Comparison of ENCODE assay signal across 1 cellular context in genomic region chr15:25787855-25788521, GRCh38.
TF ChIP-seq lines count a peak whose summit lies in the region.

No MANE protein-coding gene starts in this region.

TF ChIP-seq in HepG2, 621 proteins besides CTCF, POLR2A, EP300 and RAD21 (continued from another document and continues in another):
- TF ChIP-seq NAIF1 (CRISPR knock-in tag; IDR thresholded peaks at IDR 0.05; ENCODE audit: borderline replicate concordance) (no peak), TEAD2 (CRISPR knock-in tag; IDR thresholded peaks at IDR 0.05) (no peak), JUNB (CRISPR knock-in tag; IDR thresholded peaks at IDR 0.05; ENCODE audit: borderline replicate concordance) (peak; percentile 59; the same call in 1 of the 2 replicates), ZNF709 (CRISPR knock-in tag; IDR thresholded peaks at IDR 0.05) (no peak), YEATS2 (CRISPR knock-in tag; IDR thresholded peaks at IDR 0.05; ENCODE audit: borderline replicate concordance) (no peak), SOX5 (CRISPR knock-in tag; IDR thresholded peaks at IDR 0.05; ENCODE audit: borderline replicate concordance) (0 out of 2 replicates have a peak, but pooled peaks have one; percentile 29), ZSCAN30 (CRISPR knock-in tag; IDR thresholded peaks at IDR 0.05) (no peak), SATB2 (CRISPR knock-in tag; IDR thresholded peaks at IDR 0.05) (no peak), ZNF24 (IDR thresholded peaks at IDR 0.05) (no peak), ZNF282 (IDR thresholded peaks at IDR 0.05; ENCODE audit: partially characterized antibody) (no peak), ZNF781 (CRISPR knock-in tag; IDR thresholded peaks at IDR 0.05; ENCODE audit: borderline replicate concordance, not compliant biosample characterization) (no peak), E2F2 (CRISPR knock-in tag; IDR thresholded peaks at IDR 0.05; ENCODE audit: borderline replicate concordance) (no peak), PAXIP1 (CRISPR knock-in tag; conservative IDR thresholded peaks at IDR 0.05) (peak; percentile 46; the same call in 1 of the 2 replicates), PHF20 (CRISPR knock-in tag; IDR thresholded peaks at IDR 0.05) (no peak), DNMT1 (CRISPR knock-in tag; IDR thresholded peaks at IDR 0.05) (no peak), ZNF558 (CRISPR knock-in tag; IDR thresholded peaks at IDR 0.05; ENCODE audit: borderline replicate concordance) (no peak), RBM22 (optimal IDR thresholded peaks at IDR 0.05; ENCODE audit: low read length) (no peak)
- TF ChIP-seq, protein P1, sequence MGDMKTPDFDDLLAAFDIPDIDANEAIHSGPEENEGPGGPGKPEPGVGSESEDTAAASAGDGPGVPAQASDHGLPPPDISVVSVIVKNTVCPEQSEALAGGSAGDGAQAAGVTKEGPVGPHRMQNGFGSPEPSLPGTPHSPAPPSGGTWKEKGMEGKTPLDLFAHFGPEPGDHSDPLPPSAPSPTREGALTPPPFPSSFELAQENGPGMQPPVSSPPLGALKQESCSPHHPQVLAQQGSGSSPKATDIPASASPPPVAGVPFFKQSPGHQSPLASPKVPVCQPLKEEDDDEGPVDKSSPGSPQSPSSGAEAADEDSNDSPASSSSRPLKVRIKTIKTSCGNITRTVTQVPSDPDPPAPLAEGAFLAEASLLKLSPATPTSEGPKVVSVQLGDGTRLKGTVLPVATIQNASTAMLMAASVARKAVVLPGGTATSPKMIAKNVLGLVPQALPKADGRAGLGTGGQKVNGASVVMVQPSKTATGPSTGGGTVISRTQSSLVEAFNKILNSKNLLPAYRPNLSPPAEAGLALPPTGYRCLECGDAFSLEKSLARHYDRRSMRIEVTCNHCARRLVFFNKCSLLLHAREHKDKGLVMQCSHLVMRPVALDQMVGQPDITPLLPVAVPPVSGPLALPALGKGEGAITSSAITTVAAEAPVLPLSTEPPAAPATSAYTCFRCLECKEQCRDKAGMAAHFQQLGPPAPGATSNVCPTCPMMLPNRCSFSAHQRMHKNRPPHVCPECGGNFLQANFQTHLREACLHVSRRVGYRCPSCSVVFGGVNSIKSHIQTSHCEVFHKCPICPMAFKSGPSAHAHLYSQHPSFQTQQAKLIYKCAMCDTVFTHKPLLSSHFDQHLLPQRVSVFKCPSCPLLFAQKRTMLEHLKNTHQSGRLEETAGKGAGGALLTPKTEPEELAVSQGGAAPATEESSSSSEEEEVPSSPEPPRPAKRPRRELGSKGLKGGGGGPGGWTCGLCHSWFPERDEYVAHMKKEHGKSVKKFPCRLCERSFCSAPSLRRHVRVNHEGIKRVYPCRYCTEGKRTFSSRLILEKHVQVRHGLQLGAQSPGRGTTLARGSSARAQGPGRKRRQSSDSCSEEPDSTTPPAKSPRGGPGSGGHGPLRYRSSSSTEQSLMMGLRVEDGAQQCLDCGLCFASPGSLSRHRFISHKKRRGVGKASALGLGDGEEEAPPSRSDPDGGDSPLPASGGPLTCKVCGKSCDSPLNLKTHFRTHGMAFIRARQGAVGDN (CRISPR knock-in tag; IDR thresholded peaks at IDR 0.05), result peak; percentile 31
- TF ChIP-seq, protein P2, sequence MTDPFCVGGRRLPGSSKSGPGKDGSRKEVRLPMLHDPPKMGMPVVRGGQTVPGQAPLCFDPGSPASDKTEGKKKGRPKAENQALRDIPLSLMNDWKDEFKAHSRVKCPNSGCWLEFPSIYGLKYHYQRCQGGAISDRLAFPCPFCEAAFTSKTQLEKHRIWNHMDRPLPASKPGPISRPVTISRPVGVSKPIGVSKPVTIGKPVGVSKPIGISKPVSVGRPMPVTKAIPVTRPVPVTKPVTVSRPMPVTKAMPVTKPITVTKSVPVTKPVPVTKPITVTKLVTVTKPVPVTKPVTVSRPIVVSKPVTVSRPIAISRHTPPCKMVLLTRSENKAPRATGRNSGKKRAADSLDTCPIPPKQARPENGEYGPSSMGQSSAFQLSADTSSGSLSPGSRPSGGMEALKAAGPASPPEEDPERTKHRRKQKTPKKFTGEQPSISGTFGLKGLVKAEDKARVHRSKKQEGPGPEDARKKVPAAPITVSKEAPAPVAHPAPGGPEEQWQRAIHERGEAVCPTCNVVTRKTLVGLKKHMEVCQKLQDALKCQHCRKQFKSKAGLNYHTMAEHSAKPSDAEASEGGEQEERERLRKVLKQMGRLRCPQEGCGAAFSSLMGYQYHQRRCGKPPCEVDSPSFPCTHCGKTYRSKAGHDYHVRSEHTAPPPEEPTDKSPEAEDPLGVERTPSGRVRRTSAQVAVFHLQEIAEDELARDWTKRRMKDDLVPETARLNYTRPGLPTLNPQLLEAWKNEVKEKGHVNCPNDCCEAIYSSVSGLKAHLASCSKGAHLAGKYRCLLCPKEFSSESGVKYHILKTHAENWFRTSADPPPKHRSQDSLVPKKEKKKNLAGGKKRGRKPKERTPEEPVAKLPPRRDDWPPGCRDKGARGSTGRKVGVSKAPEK (CRISPR knock-in tag; IDR thresholded peaks at IDR 0.05; ENCODE audit: borderline replicate concordance), result no peak
- TF ChIP-seq, protein P3, sequence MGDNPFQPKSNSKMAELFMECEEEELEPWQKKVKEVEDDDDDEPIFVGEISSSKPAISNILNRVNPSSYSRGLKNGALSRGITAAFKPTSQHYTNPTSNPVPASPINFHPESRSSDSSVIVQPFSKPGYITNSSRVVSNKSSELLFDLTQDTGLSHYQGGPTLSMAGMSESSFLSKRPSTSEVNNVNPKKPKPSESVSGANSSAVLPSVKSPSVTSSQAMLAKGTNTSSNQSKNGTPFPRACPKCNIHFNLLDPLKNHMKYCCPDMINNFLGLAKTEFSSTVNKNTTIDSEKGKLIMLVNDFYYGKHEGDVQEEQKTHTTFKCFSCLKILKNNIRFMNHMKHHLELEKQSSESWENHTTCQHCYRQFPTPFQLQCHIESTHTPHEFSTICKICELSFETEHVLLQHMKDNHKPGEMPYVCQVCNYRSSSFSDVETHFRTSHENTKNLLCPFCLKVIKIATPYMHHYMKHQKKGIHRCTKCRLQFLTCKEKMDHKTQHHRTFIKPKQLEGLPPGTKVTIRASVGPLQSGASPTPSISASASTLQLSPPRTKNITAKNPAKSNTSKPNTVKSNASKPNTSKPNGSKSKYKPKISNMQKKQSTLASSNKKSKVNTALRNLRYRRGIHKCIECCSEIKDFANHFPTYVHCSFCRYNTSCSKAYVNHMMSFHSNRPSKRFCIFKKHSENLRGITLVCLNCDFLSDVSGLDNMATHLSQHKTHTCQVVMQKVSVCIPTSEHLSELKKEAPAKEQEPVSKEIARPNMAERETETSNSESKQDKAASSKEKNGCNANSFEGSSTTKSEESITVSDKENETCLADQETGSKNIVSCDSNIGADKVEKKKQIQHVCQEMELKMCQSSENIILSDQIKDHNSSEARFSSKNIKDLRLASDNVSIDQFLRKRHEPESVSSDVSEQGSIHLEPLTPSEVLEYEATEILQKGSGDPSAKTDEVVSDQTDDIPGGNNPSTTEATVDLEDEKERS (CRISPR knock-in tag; IDR thresholded peaks at IDR 0.05), result no peak
- TF ChIP-seq, protein P4, sequence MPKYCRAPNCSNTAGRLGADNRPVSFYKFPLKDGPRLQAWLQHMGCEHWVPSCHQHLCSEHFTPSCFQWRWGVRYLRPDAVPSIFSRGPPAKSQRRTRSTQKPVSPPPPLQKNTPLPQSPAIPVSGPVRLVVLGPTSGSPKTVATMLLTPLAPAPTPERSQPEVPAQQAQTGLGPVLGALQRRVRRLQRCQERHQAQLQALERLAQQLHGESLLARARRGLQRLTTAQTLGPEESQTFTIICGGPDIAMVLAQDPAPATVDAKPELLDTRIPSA (CRISPR knock-in tag; IDR thresholded peaks at IDR 0.05; ENCODE audit: borderline replicate concordance), result no peak
- TF ChIP-seq, protein P5, sequence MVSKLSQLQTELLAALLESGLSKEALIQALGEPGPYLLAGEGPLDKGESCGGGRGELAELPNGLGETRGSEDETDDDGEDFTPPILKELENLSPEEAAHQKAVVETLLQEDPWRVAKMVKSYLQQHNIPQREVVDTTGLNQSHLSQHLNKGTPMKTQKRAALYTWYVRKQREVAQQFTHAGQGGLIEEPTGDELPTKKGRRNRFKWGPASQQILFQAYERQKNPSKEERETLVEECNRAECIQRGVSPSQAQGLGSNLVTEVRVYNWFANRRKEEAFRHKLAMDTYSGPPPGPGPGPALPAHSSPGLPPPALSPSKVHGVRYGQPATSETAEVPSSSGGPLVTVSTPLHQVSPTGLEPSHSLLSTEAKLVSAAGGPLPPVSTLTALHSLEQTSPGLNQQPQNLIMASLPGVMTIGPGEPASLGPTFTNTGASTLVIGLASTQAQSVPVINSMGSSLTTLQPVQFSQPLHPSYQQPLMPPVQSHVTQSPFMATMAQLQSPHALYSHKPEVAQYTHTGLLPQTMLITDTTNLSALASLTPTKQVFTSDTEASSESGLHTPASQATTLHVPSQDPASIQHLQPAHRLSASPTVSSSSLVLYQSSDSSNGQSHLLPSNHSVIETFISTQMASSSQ (IDR thresholded peaks at IDR 0.05; ENCODE audit: low read depth), result peak; percentile 73
- TF ChIP-seq, protein P5 (CRISPR knock-in tag; IDR thresholded peaks at IDR 0.05; ENCODE audit: borderline replicate concordance), result peak; percentile 71; the same call in 1 of the 2 replicates
- TF ChIP-seq, protein P6, sequence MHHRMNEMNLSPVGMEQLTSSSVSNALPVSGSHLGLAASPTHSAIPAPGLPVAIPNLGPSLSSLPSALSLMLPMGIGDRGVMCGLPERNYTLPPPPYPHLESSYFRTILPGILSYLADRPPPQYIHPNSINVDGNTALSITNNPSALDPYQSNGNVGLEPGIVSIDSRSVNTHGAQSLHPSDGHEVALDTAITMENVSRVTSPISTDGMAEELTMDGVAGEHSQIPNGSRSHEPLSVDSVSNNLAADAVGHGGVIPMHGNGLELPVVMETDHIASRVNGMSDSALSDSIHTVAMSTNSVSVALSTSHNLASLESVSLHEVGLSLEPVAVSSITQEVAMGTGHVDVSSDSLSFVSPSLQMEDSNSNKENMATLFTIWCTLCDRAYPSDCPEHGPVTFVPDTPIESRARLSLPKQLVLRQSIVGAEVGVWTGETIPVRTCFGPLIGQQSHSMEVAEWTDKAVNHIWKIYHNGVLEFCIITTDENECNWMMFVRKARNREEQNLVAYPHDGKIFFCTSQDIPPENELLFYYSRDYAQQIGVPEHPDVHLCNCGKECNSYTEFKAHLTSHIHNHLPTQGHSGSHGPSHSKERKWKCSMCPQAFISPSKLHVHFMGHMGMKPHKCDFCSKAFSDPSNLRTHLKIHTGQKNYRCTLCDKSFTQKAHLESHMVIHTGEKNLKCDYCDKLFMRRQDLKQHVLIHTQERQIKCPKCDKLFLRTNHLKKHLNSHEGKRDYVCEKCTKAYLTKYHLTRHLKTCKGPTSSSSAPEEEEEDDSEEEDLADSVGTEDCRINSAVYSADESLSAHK (CRISPR knock-in tag; IDR thresholded peaks at IDR 0.05; ENCODE audit: borderline replicate concordance), result no peak
- TF ChIP-seq, protein P7, sequence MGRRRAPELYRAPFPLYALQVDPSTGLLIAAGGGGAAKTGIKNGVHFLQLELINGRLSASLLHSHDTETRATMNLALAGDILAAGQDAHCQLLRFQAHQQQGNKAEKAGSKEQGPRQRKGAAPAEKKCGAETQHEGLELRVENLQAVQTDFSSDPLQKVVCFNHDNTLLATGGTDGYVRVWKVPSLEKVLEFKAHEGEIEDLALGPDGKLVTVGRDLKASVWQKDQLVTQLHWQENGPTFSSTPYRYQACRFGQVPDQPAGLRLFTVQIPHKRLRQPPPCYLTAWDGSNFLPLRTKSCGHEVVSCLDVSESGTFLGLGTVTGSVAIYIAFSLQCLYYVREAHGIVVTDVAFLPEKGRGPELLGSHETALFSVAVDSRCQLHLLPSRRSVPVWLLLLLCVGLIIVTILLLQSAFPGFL (CRISPR knock-in tag; IDR thresholded peaks at IDR 0.05), result no peak
